ENCODE assay signal across 15 cellular contexts in the genomic region with DNA sequence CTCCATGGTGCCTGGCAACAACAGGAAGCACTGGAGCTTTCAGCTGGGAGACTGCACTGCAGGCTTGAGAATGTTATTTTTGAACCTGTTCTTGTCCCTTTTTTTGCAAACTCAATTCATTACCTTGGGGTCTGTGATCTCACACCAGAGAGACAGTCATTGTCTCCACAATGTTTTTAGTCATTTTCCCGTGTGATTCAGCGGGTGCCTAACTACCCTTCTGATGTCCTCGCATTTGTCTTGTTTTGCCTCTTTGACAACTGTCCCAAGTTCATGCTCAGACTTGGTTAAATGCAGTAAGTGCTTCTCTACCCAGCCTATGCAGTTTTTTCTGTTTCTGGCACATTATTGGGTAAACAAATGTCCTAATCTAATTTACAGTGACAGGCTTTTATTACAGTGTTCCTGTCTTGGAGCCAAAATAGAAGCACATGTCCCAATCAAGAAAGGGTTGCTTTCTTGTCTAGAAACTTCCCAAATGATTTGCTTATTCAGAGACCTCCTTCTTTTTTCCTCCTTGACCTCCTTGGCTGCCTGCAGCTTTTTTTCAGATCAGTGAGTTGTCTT.
DNase-seq lines count a peak whose midpoint lies in the region; ATAC-seq and TF ChIP-seq lines count a peak whose summit lies in the region.
"Had no signal": no experiment of that assay in that cellular context is flagged by ENCODE, and none has a peak within 500 bp of the region (broad histone marks: within the 10 kb centered on the region; RNA-seq: fewer than 3 reads in every experiment).

No MANE protein-coding gene starts in this region.

- H3K4me1 Mint-ChIP-seq in activated CD4-positive, alpha-beta memory T cell treated with anti-CD3 and anti-CD28 coated beads for 36 hours (ENCODE audit: low read depth): no peaks in the 10 kb centered on the region
- H3K4me1 Mint-ChIP-seq in activated CD4-positive, alpha-beta memory T cell treated with anti-CD3 and anti-CD28 coated beads, Interleukin-2, amount 10 ng/mL, durations not matched to agents 7 days and 5 days: no peaks in the 10 kb centered on the region
- H3K4me1 Mint-ChIP-seq: activated CD4-positive, alpha-beta T cell treated with anti-CD3 and anti-CD28 coated beads, Interleukin-2, amount 10 ng/mL, durations not matched to agents 24 days and 14 days; T-cell had no signal

- POLR2A ChIA-PET in activated CD4-positive, alpha-beta memory T cell treated with anti-CD3 and anti-CD28 coated beads for 36 hours (lab: Charles Lee): no interaction called here
- POLR2A ChIA-PET in activated CD4-positive, alpha-beta memory T cell treated with anti-CD3 and anti-CD28 coated beads, Interleukin-2, amount 10 ng/mL, durations not matched to agents 7 days and 5 days (lab: Charles Lee): no interaction called here

- DNase-seq in activated CD4-positive, alpha-beta memory T cell treated with anti-CD3 and anti-CD28 coated beads for 36 hours: peak; percentile 11
- no peak for DNase-seq in activated CD4-positive, alpha-beta memory T cell treated with anti-CD3 and anti-CD28 coated beads, Interleukin-2, amount 10 ng/mL, durations not matched to agents 7 days and 5 days
- DNase-seq in amniotic epithelial cell (ENCODE audit: low read depth): peak; percentile 14
- peak; percentile 25 for DNase-seq in inferior parietal cortex (ENCODE audit: extremely low spot score)
- DNase-seq in smooth muscle cell (lab: John Stamatoyannopoulos, UW; ENCODE audit: unreplicated experiment): no peak
- no peak for DNase-seq in T-helper 9 cell
- DNase-seq: activated CD4-positive, alpha-beta T cell treated with anti-CD3 and anti-CD28 coated beads, Interleukin-2, amount 10 ng/mL, durations not matched to agents 24 days and 14 days; activated effector memory CD4-positive, alpha-beta T cell treated with Interleukin-2 at 50 U/mL for 16 hours; MV-4-11; NCI-H2171 treated with DMSO at 0.1 percent for 48 hours; T-cell had no signal

- H2AFZ ChIP-seq in smooth muscle cell (ENCODE audit: low read depth): peak overlapping the region; percentile 14

- 62% methylated on average over 3 of the region's 3 CpGs for WGBS in smooth muscle cell (ENCODE audit: low lambda C conversion rate)

- H3F3A ChIP-seq in smooth muscle cell (ENCODE audit: low read depth): no peaks in the 10 kb centered on the region

- H3K4me3 ChIP-seq in smooth muscle cell: no peak overlapping the region
- H3K4me3 ChIP-seq: thoracic aorta had no signal

- CTCF ChIA-PET in activated CD4-positive, alpha-beta memory T cell treated with anti-CD3 and anti-CD28 coated beads for 36 hours (lab: Charles Lee): no interaction called here
- CTCF ChIA-PET in activated CD4-positive, alpha-beta memory T cell treated with anti-CD3 and anti-CD28 coated beads, Interleukin-2, amount 10 ng/mL, durations not matched to agents 7 days and 5 days (lab: Charles Lee): no interaction called here

- H3K9me3 Mint-ChIP-seq in activated CD4-positive, alpha-beta memory T cell treated with anti-CD3 and anti-CD28 coated beads for 36 hours: peaks cover 17% of the 10 kb centered on the region
- peaks cover 9% of the 10 kb centered on the region for H3K9me3 Mint-ChIP-seq in activated CD4-positive, alpha-beta memory T cell treated with anti-CD3 and anti-CD28 coated beads, Interleukin-2, amount 10 ng/mL, durations not matched to agents 7 days and 5 days

- peaks cover 6% of the 10 kb centered on the region for H3K4me1 ChIP-seq in smooth muscle cell (ENCODE audit: low read depth)

- H3K36me3 Mint-ChIP-seq in activated CD4-positive, alpha-beta memory T cell treated with anti-CD3 and anti-CD28 coated beads for 36 hours: no peaks in the 10 kb centered on the region
- no peaks in the 10 kb centered on the region for H3K36me3 Mint-ChIP-seq in activated CD4-positive, alpha-beta memory T cell treated with anti-CD3 and anti-CD28 coated beads, Interleukin-2, amount 10 ng/mL, durations not matched to agents 7 days and 5 days (ENCODE audit: low read depth)
- H3K36me3 Mint-ChIP-seq: T-cell had no signal

- no peak for ATAC-seq in HG02571 (IDR thresholded peaks at IDR 0.05; ENCODE audit: unreplicated experiment)
- no peak for ATAC-seq in HG02870 (IDR thresholded peaks at IDR 0.05; ENCODE audit: unreplicated experiment)
- ATAC-seq: HCT116, T-cell had no signal

- peak overlapping the region; percentile 44 for H3K9ac ChIP-seq in smooth muscle cell (ENCODE audit: low read depth)

- peak overlapping the region; percentile 45 for H3K4me2 ChIP-seq in smooth muscle cell

- intact Hi-C loops in activated CD4-positive, alpha-beta memory T cell treated with anti-CD3 and anti-CD28 coated beads for 36 hours (cut with micrococcal nuclease): no loop called here

- no peaks in the 10 kb centered on the region for H3K79me2 ChIP-seq in smooth muscle cell (ENCODE audit: low read depth)

- H3K9me3 ChIP-seq in smooth muscle cell (replicated peaks; ENCODE audit: low read depth): no peaks in the 10 kb centered on the region
- H3K9me3 ChIP-seq: thoracic aorta had no signal

- peak overlapping the region; percentile 83 for H3K27ac ChIP-seq in smooth muscle cell (ENCODE audit: low read depth)
- H3K27ac ChIP-seq: thoracic aorta had no signal

- no peaks in the 10 kb centered on the region for H3K27me3 ChIP-seq in smooth muscle cell (ENCODE audit: low read depth)

- no peak overlapping the region for H3K27ac Mint-ChIP-seq in activated CD4-positive, alpha-beta memory T cell treated with anti-CD3 and anti-CD28 coated beads for 36 hours
- H3K27ac Mint-ChIP-seq in activated CD4-positive, alpha-beta memory T cell treated with anti-CD3 and anti-CD28 coated beads, Interleukin-2, amount 10 ng/mL, durations not matched to agents 7 days and 5 days: no peak overlapping the region
- H3K27ac Mint-ChIP-seq: activated CD4-positive, alpha-beta T cell treated with anti-CD3 and anti-CD28 coated beads, Interleukin-2, amount 10 ng/mL, durations not matched to agents 24 days and 14 days; T-cell had no signal

- H3K27me3 Mint-ChIP-seq in activated CD4-positive, alpha-beta memory T cell treated with anti-CD3 and anti-CD28 coated beads for 36 hours: peaks cover 10% of the 10 kb centered on the region
- H3K27me3 Mint-ChIP-seq in activated CD4-positive, alpha-beta memory T cell treated with anti-CD3 and anti-CD28 coated beads, Interleukin-2, amount 10 ng/mL, durations not matched to agents 7 days and 5 days: no peaks in the 10 kb centered on the region
- H3K27me3 Mint-ChIP-seq: activated CD4-positive, alpha-beta T cell treated with anti-CD3 and anti-CD28 coated beads, Interleukin-2, amount 10 ng/mL, durations not matched to agents 24 days and 14 days had no signal

- H3K4me3 Mint-ChIP-seq in activated CD4-positive, alpha-beta memory T cell treated with anti-CD3 and anti-CD28 coated beads for 36 hours: no peak overlapping the region
- H3K4me3 Mint-ChIP-seq in activated CD4-positive, alpha-beta memory T cell treated with anti-CD3 and anti-CD28 coated beads, Interleukin-2, amount 10 ng/mL, durations not matched to agents 7 days and 5 days: no peak overlapping the region
- H3K4me3 Mint-ChIP-seq: activated CD4-positive, alpha-beta T cell treated with anti-CD3 and anti-CD28 coated beads, Interleukin-2, amount 10 ng/mL, durations not matched to agents 24 days and 14 days; T-cell had no signal

- TF ChIP-seq CTCF in smooth muscle cell (IDR thresholded peaks at IDR 0.05; ENCODE audit: borderline replicate concordance, insufficient read depth, poor library complexity, severe bottlenecking): no peak

- H3K36me3 ChIP-seq in smooth muscle cell (ENCODE audit: low read depth): no peaks in the 10 kb centered on the region
- H3K36me3 ChIP-seq: thoracic aorta had no signal

- H4K20me1 ChIP-seq in smooth muscle cell (ENCODE audit: low read depth): no peaks in the 10 kb centered on the region

Comparison
In these comparisons a context has a peak if more than half of its experiments do, and no peak if none do; other contexts are left out.
1. DNase-seq: peak in activated CD4-positive, alpha-beta memory T cell treated with anti-CD3 and anti-CD28 coated beads for 36 hours (single experiment), amniotic epithelial cell (single experiment) and inferior parietal cortex (single experiment); none in activated CD4-positive, alpha-beta memory T cell treated with anti-CD3 and anti-CD28 coated beads, Interleukin-2, amount 10 ng/mL, durations not matched to agents 7 days and 5 days (single experiment), smooth muscle cell (single experiment) and T-helper 9 cell (single experiment).